ENCODE assay signal across 8 cellular contexts in genomic region chr22:34414467-34415440, GRCh38.
A peak's percentile ranks its signal among the peaks of the same experiment; 100 is the strongest.
DNase-seq lines count a peak whose midpoint lies in the region; ATAC-seq and TF ChIP-seq lines count a peak whose summit lies in the region.

No MANE protein-coding gene starts in this region.

- no peaks in the 10 kb centered on the region for H3K9me3 ChIP-seq in OCI-LY7 (ENCODE audit: low read length)
- H3K9me3 ChIP-seq in parathyroid adenoma (ENCODE audit: control insufficient read depth, low read length) = no peaks in the 10 kb centered on the region
- H3K9me3 ChIP-seq in CD4-positive, alpha-beta memory T cell (ENCODE audit: control insufficient read depth in 1 of 2, low read length in 2 of 2) = no peaks in the 10 kb centered on the region

- H3K4me3 Mint-ChIP-seq in CD4-positive, alpha-beta memory T cell = no peak overlapping the region

- H4K20me1 ChIP-seq in OCI-LY7 (ENCODE audit: insufficient read depth, low read length) = no peaks in the 10 kb centered on the region

- no peak overlapping the region for H3K4me3 ChIP-seq in HL-60 (replicated peaks; ENCODE audit: insufficient read depth, low read length)
- H3K4me3 ChIP-seq in OCI-LY7 (ENCODE audit: low read depth, low read length, poor library complexity, severe bottlenecking) = no peak overlapping the region
- H3K4me3 ChIP-seq in parathyroid adenoma (ENCODE audit: low read depth, low read length) = no peak overlapping the region
- no peak overlapping the region for H3K4me3 ChIP-seq in CD4-positive, alpha-beta memory T cell (ENCODE audit: low read length in 2 of 2)

- peak; percentile 75 for TF ChIP-seq CTCF in HL-60 (IDR thresholded peaks at IDR 0.05; ENCODE audit: insufficient read depth, low read length)
- peak; percentile 80 for TF ChIP-seq CTCF in OCI-LY7 (conservative IDR thresholded peaks at IDR 0.05; ENCODE audit: low read length)
- TF ChIP-seq CTCF in parathyroid adenoma (IDR thresholded peaks at IDR 0.05) = peak; percentile 10

- CTCF ChIA-PET in OCI-LY7 (lab: Charles Lee; ENCODE audit: unreplicated experiment) = no interaction called here
- CTCF ChIA-PET in CD4-positive, alpha-beta memory T cell (lab: Charles Lee; ENCODE audit: partially characterized antibody) = no interaction called here

- H3K79me2 ChIP-seq in OCI-LY7 (ENCODE audit: insufficient read depth, low read depth, low read length) (no peaks in the 10 kb centered on the region), parathyroid adenoma (no peaks in the 10 kb centered on the region)

- H3K27me3 ChIP-seq in HL-60 (ENCODE audit: insufficient read depth, poor library complexity, severe bottlenecking) = no peaks in the 10 kb centered on the region
- H3K27me3 ChIP-seq in parathyroid adenoma (ENCODE audit: control insufficient read depth, insufficient read depth, low read length) = no peaks in the 10 kb centered on the region
- no peaks in the 10 kb centered on the region for H3K27me3 ChIP-seq in CD4-positive, alpha-beta memory T cell (ENCODE audit: insufficient read depth, low read length)

- no peaks in the 10 kb centered on the region for H3K9me2 ChIP-seq in OCI-LY7 (ENCODE audit: insufficient read depth, low read length)

- peak; percentile 3 for DNase-seq in NCI-H345 (lab: John Stamatoyannopoulos, UW)
- DNase-seq in NCI-H345 treated with DMSO at 0.1 percent for 48 hours (lab: John Stamatoyannopoulos, UW; ENCODE audit: unreplicated experiment) = no peak
- DNase-seq in HL-60 (ENCODE audit: low read depth in 1 of 2, low spot score in 1 of 2) = peak; percentile 35 to 79
- DNase-seq in OCI-LY7 (ENCODE audit: low spot score) = peak; percentile 69
- DNase-seq in ecto neural progenitor cell (ENCODE audit: low spot score) = peak; percentile 78
- no peak for DNase-seq in CD4-positive, alpha-beta memory T cell

- intact Hi-C loops in OCI-LY7 (cut with micrococcal nuclease; ENCODE audit: unreplicated experiment) = loop anchor here (5.0 to 10.0 kb wide), 2 partner anchors 610 to 738 kb away; no protein-coding TSS in a partner anchor
- intact Hi-C loops in CD4-positive, alpha-beta memory T cell (cut with micrococcal nuclease) = no loop called here

- H3K9ac ChIP-seq in parathyroid adenoma = no peak overlapping the region

- no peaks in the 10 kb centered on the region for H3K27me3 Mint-ChIP-seq in CD4-positive, alpha-beta memory T cell

- H2AFZ ChIP-seq in OCI-LY7 (ENCODE audit: low read length) (no peak overlapping the region), parathyroid adenoma (no peak overlapping the region)

- peaks cover 0 to 14% (median 5%) of the 10 kb centered on the region in 8 donors for H3K9me3 Mint-ChIP-seq in CD4-positive, alpha-beta memory T cell

- H3K36me3 ChIP-seq in OCI-LY7 (ENCODE audit: insufficient read depth, low read length) (no peaks in the 10 kb centered on the region), parathyroid adenoma (ENCODE audit: control insufficient read depth, insufficient read depth, low read length) (no peaks in the 10 kb centered on the region)
- H3K36me3 ChIP-seq in CD4-positive, alpha-beta memory T cell (ENCODE audit: insufficient read depth, low read length) = no peaks in the 10 kb centered on the region

- POLR2A ChIA-PET in OCI-LY7 (lab: Charles Lee) = no interaction called here
- POLR2A ChIA-PET in CD4-positive, alpha-beta memory T cell (lab: Charles Lee; ENCODE audit: partially characterized antibody) = no interaction called here

- no peak for ATAC-seq in GM21526 (IDR thresholded peaks at IDR 0.05; ENCODE audit: low FRiP score, unreplicated experiment)

- H3K27ac ChIP-seq in HL-60 (replicated peaks) (no peak overlapping the region), OCI-LY7 (ENCODE audit: low read depth, low read length, poor library complexity, severe bottlenecking) (no peak overlapping the region), parathyroid adenoma (no peak overlapping the region)
- H3K27ac ChIP-seq in CD4-positive, alpha-beta memory T cell (ENCODE audit: low read depth, low read length) = no peak overlapping the region

- no peaks in the 10 kb centered on the region for H3K4me1 ChIP-seq in OCI-LY7 (ENCODE audit: insufficient read depth, low read length, poor library complexity, severe bottlenecking)
- no peaks in the 10 kb centered on the region for H3K4me1 ChIP-seq in parathyroid adenoma
- H3K4me1 ChIP-seq in CD4-positive, alpha-beta memory T cell (ENCODE audit: insufficient read depth, low read length) = no peaks in the 10 kb centered on the region

- H3K4me2 ChIP-seq in OCI-LY7 (ENCODE audit: low read length) (no peak overlapping the region), parathyroid adenoma (ENCODE audit: low read length) (no peak overlapping the region)

- no peak overlapping the region for H3K27ac Mint-ChIP-seq in CD4-positive, alpha-beta memory T cell

- no peaks in the 10 kb centered on the region for H3K4me1 Mint-ChIP-seq in CD4-positive, alpha-beta memory T cell

- no TSS peak for BruUV-seq in OCI-LY7 (replicated peaks; lab: Mats Ljungman, UMichigan)

- no peaks in the 10 kb centered on the region for H3K36me3 Mint-ChIP-seq in CD4-positive, alpha-beta memory T cell

Comparison
In these comparisons a context has a peak if more than half of its experiments do, and no peak if none do; other contexts are left out.
1. DNase-seq: peak in NCI-H345 (single experiment), HL-60 (2 of 2), OCI-LY7 (single experiment) and ecto neural progenitor cell (single experiment); none in NCI-H345 treated with DMSO at 0.1 percent for 48 hours (single experiment) and CD4-positive, alpha-beta memory T cell (0 of 5).
2. CTCF ChIP-seq: peak in every context shown above with its lines; median percentile 80 in OCI-LY7; 75 in HL-60; 10 in parathyroid adenoma.